33 cellular contexts compared by ENCODE assay signal in the genomic region with DNA sequence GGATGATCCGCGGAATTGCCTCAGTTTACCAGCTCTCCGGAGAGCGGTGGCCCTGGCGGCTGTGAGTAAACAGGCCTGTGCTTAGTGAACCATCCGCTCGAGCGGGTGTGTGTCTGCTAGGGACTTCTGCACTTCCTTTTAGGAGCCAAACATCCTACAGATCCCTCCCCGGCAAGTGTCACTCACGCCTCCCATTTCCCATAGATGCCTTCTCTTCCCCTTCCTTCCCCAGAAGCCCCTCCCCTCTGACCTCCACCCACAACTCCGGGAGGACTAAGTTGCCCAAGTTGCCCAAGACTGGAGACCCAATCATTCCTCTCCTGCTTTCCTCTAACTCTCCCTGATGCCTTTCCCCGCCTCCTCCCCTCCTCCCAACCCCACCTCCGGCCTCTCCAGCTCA. TPM values are rescaled to one million over a fixed set of nuclear protein-coding genes. Genes with fewer than 3 reads are reported as not detected.
DNase-seq lines count a peak whose midpoint lies in the region; ATAC-seq and TF ChIP-seq lines count a peak whose summit lies in the region.
"Had no signal": no experiment of that assay in that cellular context is flagged by ENCODE, and none has a peak within 500 bp of the region (broad histone marks: within the 10 kb centered on the region; RNA-seq: fewer than 3 reads in every experiment).

No MANE protein-coding gene starts in this region.

- H3K4me1 Mint-ChIP-seq in endodermal cell, result peaks cover 18% of the 10 kb centered on the region

- no peaks in the 10 kb centered on the region for H3K36me3 Mint-ChIP-seq in endodermal cell (ENCODE audit: low read depth)
- H3K36me3 Mint-ChIP-seq: mesothelial cell of epicardium had no signal

- peak; percentile 27 for ATAC-seq in upper lobe of right lung
- ATAC-seq in HG02571 (IDR thresholded peaks at IDR 0.05; ENCODE audit: unreplicated experiment), result no peak
- no peak for ATAC-seq in GM21529 (IDR thresholded peaks at IDR 0.05; ENCODE audit: unreplicated experiment)
- ATAC-seq: activated naive CD8-positive, alpha-beta T cell treated with anti-CD3 and anti-CD28 coated beads, Interleukin-2, amount 50 U/mL, for 24 hours; stimulated activated naive CD8-positive, alpha-beta T cell treated with anti-CD3 and anti-CD28 coated beads, Interleukin-15, Interleukin-2, amounts not matched to agents 100 U/mL and 50 U/mL, for 24 hours had no signal

- H3K27me3 Mint-ChIP-seq in endodermal cell (ENCODE audit: insufficient read depth), result peaks cover 80% of the 10 kb centered on the region

- H3K9ac ChIP-seq in HUES64 (ENCODE audit: low read depth, low read length) (peak overlapping the region; percentile 29), endodermal cell (ENCODE audit: extremely low read depth, low read length, poor library complexity, severe bottlenecking) (no peak overlapping the region)
- H3K9ac ChIP-seq: SK-N-SH had no signal

- H3K4me1 ChIP-seq in HUES64 (ENCODE audit: insufficient read depth, low read length), result peaks cover 14% of the 10 kb centered on the region
- peaks cover 2% of the 10 kb centered on the region for H3K4me1 ChIP-seq in endodermal cell (ENCODE audit: control insufficient read depth, insufficient read depth, low read length)
- peaks cover 3% of the 10 kb centered on the region for H3K4me1 ChIP-seq in upper lobe of right lung
- H3K4me1 ChIP-seq: uterus had no signal

- H3K4me3 ChIP-seq in HUES64 (ENCODE audit: low read length) (peak overlapping the region; percentile 58), endodermal cell (ENCODE audit: low read length) (peak overlapping the region; percentile 63), upper lobe of right lung (no peak overlapping the region)
- H3K4me3 ChIP-seq: left ventricle myocardium inferior, uterus had no signal

- H3K9me3 ChIP-seq in HUES64 (ENCODE audit: insufficient read depth, low read depth, low read length) (no peaks in the 10 kb centered on the region), endodermal cell (ENCODE audit: control insufficient read depth, low read length) (no peaks in the 10 kb centered on the region), upper lobe of right lung (no peaks in the 10 kb centered on the region)
- H3K9me3 ChIP-seq: left ventricle myocardium inferior, SK-N-SH, testis, uterus had no signal

- H3K27ac ChIP-seq in HUES64 (ENCODE audit: low read depth, low read length), result peak overlapping the region; percentile 51; the same call in 1 of the 2 replicates
- no peak overlapping the region for H3K27ac ChIP-seq in endodermal cell (ENCODE audit: low read depth, low read length)
- no peak overlapping the region for H3K27ac ChIP-seq in upper lobe of right lung
- H3K27ac ChIP-seq: left ventricle myocardium inferior, RWPE1, testis, uterus had no signal

- intact Hi-C loops in upper lobe of right lung (cut with DNase I), result no loop called here

- TF ChIP-seq CTCF in endodermal cell (conservative IDR thresholded peaks at IDR 0.05) (no peak), upper lobe of right lung (IDR thresholded peaks at IDR 0.05) (no peak)

- 1% methylated on average over 13 of the region's 13 CpGs for WGBS in HUES64
- 7 to 9% methylated on average over 9 to 12 of the region's 13 CpGs for WGBS in endodermal cell (ENCODE audit: insufficient coverage in 1 of 2, insufficient read length in 1 of 2), 2 experiments

- H3K4me3 Mint-ChIP-seq in endodermal cell, result peak overlapping the region; percentile 59
- H3K4me3 Mint-ChIP-seq: activated naive CD8-positive, alpha-beta T cell treated with anti-CD3 and anti-CD28 coated beads, Interleukin-2, amount 50 U/mL, for 24 hours; activated T-cell treated with anti-CD3 and anti-CD28 coated beads, Interleukin-2, amount 50 U/mL, for 24 hours; mesothelial cell of epicardium had no signal

- no peaks in the 10 kb centered on the region for H3K9me3 Mint-ChIP-seq in endodermal cell
- H3K9me3 Mint-ChIP-seq: activated naive CD8-positive, alpha-beta T cell treated with anti-CD3 and anti-CD28 coated beads, Interleukin-2, amount 50 U/mL, for 24 hours; activated T-cell treated with anti-CD3 and anti-CD28 coated beads, Interleukin-2, amount 50 U/mL, for 24 hours; mesothelial cell of epicardium had no signal

- H3K27ac Mint-ChIP-seq in endodermal cell, result no peak overlapping the region
- H3K27ac Mint-ChIP-seq: activated naive CD8-positive, alpha-beta T cell treated with anti-CD3 and anti-CD28 coated beads, Interleukin-2, amount 50 U/mL, for 24 hours; activated T-cell treated with anti-CD3 and anti-CD28 coated beads, Interleukin-2, amount 50 U/mL, for 24 hours; mesothelial cell of epicardium; naive B cell had no signal

- H3K27me3 ChIP-seq in HUES64 (ENCODE audit: insufficient read depth, low read length), result peaks cover 59% of the 10 kb centered on the region
- peaks cover 95% of the 10 kb centered on the region for H3K27me3 ChIP-seq in endodermal cell (ENCODE audit: control insufficient read depth, insufficient read depth, low read length, poor library complexity, severe bottlenecking)
- peaks cover 87% of the 10 kb centered on the region for H3K27me3 ChIP-seq in upper lobe of right lung
- H3K27me3 ChIP-seq: testis had no signal

- H3K36me3 ChIP-seq in HUES64 (ENCODE audit: insufficient read depth, low read length) (no peaks in the 10 kb centered on the region), endodermal cell (ENCODE audit: control insufficient read depth, insufficient read depth, low read length) (no peaks in the 10 kb centered on the region), upper lobe of right lung (no peaks in the 10 kb centered on the region)
- H3K36me3 ChIP-seq: left ventricle myocardium inferior, uterus had no signal

- peak; percentile 96 for DNase-seq in endodermal cell
- peak; percentile 70 for DNase-seq in iPS-NIHi11 (ENCODE audit: low spot score)
- DNase-seq in upper lobe of right lung, result no peak
- no peak for DNase-seq in NCI-H2171 (lab: John Stamatoyannopoulos, UW)
- DNase-seq: activated CD4-positive, alpha-beta T cell treated with anti-CD3 and anti-CD28 coated beads for 48 hours; activated gamma-delta T cell treated with Interleukin-2 at 50 U/mL for 16 hours; activated naive CD8-positive, alpha-beta T cell treated with anti-CD3 and anti-CD28 coated beads, Interleukin-2, amount 50 U/mL, for 24 hours; activated T-cell treated with anti-CD3 and anti-CD28 coated beads, Interleukin-2, amount 50 U/mL, for 24 hours; C1 segment of cervical spinal cord; dermis blood vessel endothelial cell; DMS79; KBM-7; left ventricle myocardium inferior; naive B cell; NCI-H1417 treated with DMSO at 0.1 percent for 48 hours; NCI-H2081; NCI-H345; NCI-H774; stimulated activated naive CD8-positive, alpha-beta T cell treated with anti-CD3 and anti-CD28 coated beads, Interleukin-15, Interleukin-2, amounts not matched to agents 100 U/mL and 50 U/mL, for 24 hours; T-helper 2 cell; testis; uterus had no signal

RNA-seq across cellular contexts. Expression of gene C1QL2, which starts 2.9 kb away (rescaled TPM):
- 0.55 TPM for polyA plus RNA-seq in HUES64 (2013, experiment 1 of 2)
- 0.44 TPM for polyA plus RNA-seq in HUES64 (2013, experiment 2 of 2)
- total RNA-seq in endodermal cell (not detected), upper lobe of right lung (not detected)
- polyA plus RNA-seq in endodermal cell (2013, experiment 1 of 2), result not detected
- polyA plus RNA-seq in endodermal cell (2013, experiment 2 of 2), result not detected
- total RNA-seq: dermis blood vessel endothelial cell, endothelial cell of umbilical vein, fibroblast of lung, left ventricle myocardium inferior, MCF 10A, mesothelial cell of epicardium, osteoblast, skeletal muscle tissue, uterus had no signal
- polyA plus RNA-seq: endothelial cell of umbilical vein, fibroblast of lung, SK-N-SH had no signal

Comparison
In these comparisons a context has a peak if more than half of its experiments do, and no peak if none do; other contexts are left out.
1. DNase-seq: peak in endodermal cell (single experiment) and iPS-NIHi11 (single experiment); none in upper lobe of right lung (single experiment) and NCI-H2171 (single experiment).